8 cellular contexts compared by ENCODE assay signal in the genomic region with DNA sequence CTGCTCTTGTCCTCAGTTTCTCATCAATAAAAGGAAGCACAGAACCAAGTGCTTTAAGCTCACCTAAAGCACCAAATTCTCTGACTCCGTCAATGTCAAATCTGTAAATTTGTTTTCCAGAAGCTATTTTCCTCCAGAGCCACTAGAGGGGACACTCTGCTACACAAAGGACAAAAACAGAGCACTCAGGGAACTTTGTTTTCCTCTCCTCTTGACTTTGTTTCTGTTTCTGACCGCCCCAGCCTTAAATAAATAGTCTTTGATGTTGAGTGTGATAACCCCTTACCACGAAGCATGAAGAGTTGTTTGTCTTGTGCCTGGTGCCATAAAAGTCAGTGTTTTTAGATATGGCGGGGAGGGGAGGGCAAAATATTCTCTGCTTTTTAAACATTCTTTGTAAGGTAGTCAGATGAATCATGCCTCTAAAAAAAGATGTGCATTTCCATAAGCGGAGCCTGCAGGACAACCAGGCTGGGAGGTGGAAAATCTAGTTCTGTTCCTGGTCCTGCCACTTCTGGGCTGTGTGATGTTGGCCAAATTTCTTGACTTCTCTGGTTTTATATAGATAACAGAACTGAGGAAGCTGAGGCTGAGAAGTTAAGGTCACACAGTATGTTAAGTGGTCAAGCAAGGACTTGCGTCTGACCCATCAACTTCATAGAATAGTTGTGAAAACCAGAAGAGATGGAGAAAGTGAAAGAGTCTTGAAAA. TPM values are rescaled to one million over a fixed set of nuclear protein-coding genes. Genes with fewer than 3 reads are reported as not detected.
DNase-seq lines count a peak whose midpoint lies in the region; ATAC-seq, FAIRE-seq and TF ChIP-seq lines count a peak whose summit lies in the region.

No MANE protein-coding gene starts in this region.

- H3K9me3 Mint-ChIP-seq in effector memory CD8-positive, alpha-beta T cell = no peaks in the 10 kb centered on the region
- peaks cover 2% of the 10 kb centered on the region for H3K9me3 Mint-ChIP-seq in memory B cell
- peaks cover 4% of the 10 kb centered on the region for H3K9me3 Mint-ChIP-seq in activated naive CD4-positive, alpha-beta T cell treated with anti-CD3 and anti-CD28 coated beads for 36 hours

- DNase-seq in DMS 273 (lab: John Stamatoyannopoulos, UW; ENCODE audit: unreplicated experiment) (peak; percentile 79), GM19240 (ENCODE audit: insufficient read length, low spot score) (peak; percentile 53), SHP77 treated with DMSO at 0.1 percent for 48 hours (lab: John Stamatoyannopoulos, UW) (peak; percentile 75), memory B cell (ENCODE audit: low spot score in 2 of 2) (peak in 1 of 2 donors; percentile 27), urothelium cell line (ENCODE audit: low spot score) (peak; percentile 58)
- DNase-seq in effector memory CD8-positive, alpha-beta T cell = peak in 2 of 3 experiments; percentile 6 to 20
- DNase-seq in activated naive CD4-positive, alpha-beta T cell treated with anti-CD3 and anti-CD28 coated beads for 36 hours = no peak

- peaks cover 0 to 27% of the 10 kb centered on the region in 2 donors for H3K27me3 Mint-ChIP-seq in effector memory CD8-positive, alpha-beta T cell
- no peaks in the 10 kb centered on the region for H3K27me3 Mint-ChIP-seq in memory B cell
- H3K27me3 Mint-ChIP-seq in activated naive CD4-positive, alpha-beta T cell treated with anti-CD3 and anti-CD28 coated beads for 36 hours (ENCODE audit: low read depth) = no peaks in the 10 kb centered on the region

- H3K4me1 Mint-ChIP-seq in effector memory CD8-positive, alpha-beta T cell (ENCODE audit: low read depth in 2 of 2) = peaks cover 0 to 8% of the 10 kb centered on the region in 2 donors
- peaks cover 2% of the 10 kb centered on the region for H3K4me1 Mint-ChIP-seq in memory B cell
- H3K4me1 Mint-ChIP-seq in activated naive CD4-positive, alpha-beta T cell treated with anti-CD3 and anti-CD28 coated beads for 36 hours (ENCODE audit: low read depth) = peaks cover 8% of the 10 kb centered on the region

- peak overlapping the region in 1 of 2 donors; percentile 24 for H3K4me3 Mint-ChIP-seq in effector memory CD8-positive, alpha-beta T cell
- H3K4me3 Mint-ChIP-seq in memory B cell = peak overlapping the region; percentile 18
- no peak overlapping the region for H3K4me3 Mint-ChIP-seq in activated naive CD4-positive, alpha-beta T cell treated with anti-CD3 and anti-CD28 coated beads for 36 hours

- H3K36me3 Mint-ChIP-seq in effector memory CD8-positive, alpha-beta T cell (ENCODE audit: insufficient read depth) = peaks cover 3% of the 10 kb centered on the region
- peaks cover 2% of the 10 kb centered on the region for H3K36me3 Mint-ChIP-seq in memory B cell
- no peaks in the 10 kb centered on the region for H3K36me3 Mint-ChIP-seq in activated naive CD4-positive, alpha-beta T cell treated with anti-CD3 and anti-CD28 coated beads for 36 hours (ENCODE audit: low read depth)

- CTCF ChIA-PET in activated naive CD4-positive, alpha-beta T cell treated with anti-CD3 and anti-CD28 coated beads for 36 hours (lab: Charles Lee) = interaction anchor here (0.6 to 4.2 kb wide), 39 partner anchors 9 to 389 kb away, joined by 3 to 87 read pairs (median 4); no protein-coding TSS in a partner anchor

- no peak for TF ChIP-seq EP300 in Ishikawa (IDR thresholded peaks at IDR 0.05; ENCODE audit: borderline replicate concordance)

- peak overlapping the region in 1 of 2 donors; percentile 19 for H3K27ac Mint-ChIP-seq in effector memory CD8-positive, alpha-beta T cell
- no peak overlapping the region for H3K27ac Mint-ChIP-seq in memory B cell
- no peak overlapping the region for H3K27ac Mint-ChIP-seq in activated naive CD4-positive, alpha-beta T cell treated with anti-CD3 and anti-CD28 coated beads for 36 hours

- intact Hi-C loops in activated naive CD4-positive, alpha-beta T cell treated with anti-CD3 and anti-CD28 coated beads for 36 hours (cut with micrococcal nuclease) = loop anchor here (1.0 to 10.0 kb wide), 7 partner anchors 50 to 284 kb away; no protein-coding TSS in a partner anchor

- peak; percentile 69 for ATAC-seq in effector memory CD8-positive, alpha-beta T cell (replicated peaks)
- peak; percentile 69 for ATAC-seq in memory B cell (ENCODE audit: low read depth)

- TF ChIP-seq RAD21 in Ishikawa (IDR thresholded peaks at IDR 0.05; ENCODE audit: low read depth) = peak; percentile 86

- FAIRE-seq in urothelium cell line (lab: Jason Lieb, UNC) = no peak

TF ChIP-seq in Ishikawa, 13 proteins besides CTCF, POLR2A, EP300 and RAD21:
- TF ChIP-seq YY1 (IDR thresholded peaks at IDR 0.05; ENCODE audit: low read depth) (no peak), ZBTB7A (IDR thresholded peaks at IDR 0.05; ENCODE audit: low read depth) (no peak), NFIC (IDR thresholded peaks at IDR 0.05) (no peak)

RNA-seq across cellular contexts. Expression of gene ZBTB38, which starts 7.3 kb away (rescaled TPM):
- total RNA-seq in activated naive CD4-positive, alpha-beta T cell treated with anti-CD3 and anti-CD28 coated beads for 36 hours = 10 to 100 TPM; 16.3 to 18.6 TPM
